Comparison of ENCODE assay signal across 14 cellular contexts in genomic region chr1:173779946-173780345, GRCh38.
"Had no signal": no experiment of that assay in that cellular context is flagged by ENCODE, and none has a peak within 500 bp of the region (broad histone marks: within the 10 kb centered on the region; RNA-seq: fewer than 3 reads in every experiment).

No MANE protein-coding gene starts in this region.

- H3K9me3 ChIP-seq: mucosa of descending colon, sigmoid colon had no signal

- H3K27ac ChIP-seq: coronary artery, dorsolateral prefrontal cortex, heart left ventricle, sigmoid colon had no signal

- H3K4me1 ChIP-seq: heart left ventricle, sigmoid colon had no signal

- DNase-seq: dorsolateral prefrontal cortex; effector CD8-positive, alpha-beta T cell; heart left ventricle; hippocampal formation; kidney glomerular epithelial cell; mucosa of descending colon; naive thymus-derived CD8-positive, alpha-beta T cell; posterior cingulate gyrus; sigmoid colon; small intestine; stimulated activated CD4-positive, alpha-beta T cell treated with anti-CD3 and anti-CD28 coated beads, Interleukin-12 subunit alpha, Interleukin-12 subunit beta, amount 100 ng/mL, for 4 hours; stimulated activated naive CD4-positive, alpha-beta T cell treated with Interleukin-2 at 50 U/mL for 16 hours; trophoblast cell had no signal

- H3K27me3 ChIP-seq: dorsolateral prefrontal cortex, heart left ventricle, sigmoid colon had no signal

- H3K4me3 ChIP-seq: coronary artery, dorsolateral prefrontal cortex, heart left ventricle, mucosa of descending colon, sigmoid colon had no signal
